In the genomic region with DNA sequence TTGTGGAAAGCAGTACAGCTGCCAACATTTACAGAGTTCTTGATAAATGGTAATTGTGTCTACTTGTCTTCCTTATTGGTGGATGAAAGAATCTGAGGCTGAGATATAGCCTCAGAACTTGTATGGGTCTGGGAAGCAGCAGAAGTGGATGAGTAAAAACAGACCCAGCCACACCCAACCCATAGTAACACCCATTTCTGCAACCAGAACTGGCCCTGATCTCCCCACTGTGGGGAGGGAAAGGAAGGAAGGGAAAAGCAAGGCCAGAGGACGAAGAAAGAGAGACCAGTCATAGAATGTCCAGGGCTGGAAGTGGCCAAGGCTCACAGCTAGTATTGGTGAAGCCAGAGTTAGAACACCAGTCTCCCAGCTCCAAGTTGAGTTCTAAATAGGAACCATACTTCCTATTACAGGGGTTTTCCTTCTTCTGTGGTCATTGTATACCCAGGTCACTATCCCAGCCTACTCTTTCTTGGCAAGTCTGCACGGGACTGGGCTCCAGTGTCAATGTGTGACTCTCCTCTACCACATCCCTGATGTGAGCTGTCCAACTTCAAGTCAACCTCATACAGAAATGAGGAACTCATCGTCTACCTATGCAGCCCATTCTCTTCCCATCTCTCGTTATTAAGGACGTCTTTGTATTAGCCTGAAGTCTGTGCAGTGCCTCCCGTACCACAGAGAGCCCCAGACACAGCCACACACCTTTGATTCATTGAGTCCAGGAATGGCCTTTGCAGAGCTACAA, we compare ENCODE assay signal across 21 cellular contexts. TPM values are rescaled to one million over a fixed set of nuclear protein-coding genes. Genes with fewer than 3 reads are reported as not detected.
DNase-seq lines count a peak whose midpoint lies in the region; ATAC-seq and TF ChIP-seq lines count a peak whose summit lies in the region.
"Had no signal": no experiment of that assay in that cellular context is flagged by ENCODE, and none has a peak within 500 bp of the region (broad histone marks: within the 10 kb centered on the region; RNA-seq: fewer than 3 reads in every experiment).

No MANE protein-coding gene starts in this region.

- no peak overlapping the region for H3K4me2 ChIP-seq in SU-DHL-6 (ENCODE audit: low read depth, low read length, poor library complexity, severe bottlenecking)

- DNase-seq in activated T-cell treated with anti-CD3 and anti-CD28 coated beads, Interleukin-2, amount 50 U/mL, for 72 hours: no peak
- DNase-seq in activated T-cell treated with anti-CD3 and anti-CD28 coated beads, Interleukin-2, amount 50 U/mL, for 1 hour: no peak
- DNase-seq in activated naive CD8-positive, alpha-beta T cell treated with anti-CD3 and anti-CD28 coated beads, Interleukin-2, amount 50 U/mL, for 24 hours: no peak
- DNase-seq in stimulated activated naive CD8-positive, alpha-beta T cell treated with anti-CD3 and anti-CD28 coated beads, Interleukin-15, amount 100 ng/mL, for 72 hours: no peak
- DNase-seq in NCI-H1417 (lab: John Stamatoyannopoulos, UW): no peak
- DNase-seq: dermis blood vessel endothelial cell, erythroblast, H9, left colon, NCI-H1930, NCI-H446, retina, tibial artery had no signal

- H3K79me2 ChIP-seq in SU-DHL-6 (ENCODE audit: insufficient read depth, low read length): no peaks in the 10 kb centered on the region

- no peaks in the 10 kb centered on the region for H3K27me3 Mint-ChIP-seq in activated T-cell treated with anti-CD3 and anti-CD28 coated beads, Interleukin-2, amount 50 U/mL, for 72 hours (ENCODE audit: low read depth)
- H3K27me3 Mint-ChIP-seq in activated naive CD8-positive, alpha-beta T cell treated with anti-CD3 and anti-CD28 coated beads, Interleukin-2, amount 50 U/mL, for 24 hours: no peaks in the 10 kb centered on the region
- no peaks in the 10 kb centered on the region for H3K27me3 Mint-ChIP-seq in stimulated activated naive CD8-positive, alpha-beta T cell treated with anti-CD3 and anti-CD28 coated beads, Interleukin-15, amount 100 ng/mL, for 72 hours

- no peaks in the 10 kb centered on the region for H3K27me3 ChIP-seq in SU-DHL-6 (ENCODE audit: low read length)
- H3K27me3 ChIP-seq: tibial artery had no signal

- no peaks in the 10 kb centered on the region for H3K9me2 ChIP-seq in SU-DHL-6 (replicated peaks; ENCODE audit: insufficient read depth, low read length)

- no peak overlapping the region for H3K4me3 ChIP-seq in SU-DHL-6 (ENCODE audit: insufficient read depth, low read length, poor library complexity, severe bottlenecking)
- H3K4me3 ChIP-seq: tibial artery had no signal

- H3K27ac Mint-ChIP-seq in activated T-cell treated with anti-CD3 and anti-CD28 coated beads, Interleukin-2, amount 50 U/mL, for 72 hours: peak overlapping the region; percentile 86
- peak overlapping the region; percentile 99 for H3K27ac Mint-ChIP-seq in activated naive CD8-positive, alpha-beta T cell treated with anti-CD3 and anti-CD28 coated beads, Interleukin-2, amount 50 U/mL, for 24 hours
- peak overlapping the region; percentile 92 for H3K27ac Mint-ChIP-seq in stimulated activated naive CD8-positive, alpha-beta T cell treated with anti-CD3 and anti-CD28 coated beads, Interleukin-15, amount 100 ng/mL, for 72 hours
- H3K27ac Mint-ChIP-seq: mesothelial cell of epicardium had no signal

- TF ChIP-seq CTCF in SU-DHL-6 (IDR thresholded peaks at IDR 0.05; ENCODE audit: insufficient read depth, low read length, poor library complexity, severe bottlenecking): no peak

- H3K9me3 ChIP-seq in SU-DHL-6 (ENCODE audit: insufficient read depth, low read length): no peaks in the 10 kb centered on the region
- H3K9me3 ChIP-seq: tibial artery had no signal

- no peak overlapping the region for H3K27ac ChIP-seq in SU-DHL-6 (ENCODE audit: low read depth, low read length)
- H3K27ac ChIP-seq: tibial artery, WERI-Rb-1 had no signal

- H4K20me1 ChIP-seq in SU-DHL-6 (ENCODE audit: low read depth, low read length): no peaks in the 10 kb centered on the region

- H3K4me1 Mint-ChIP-seq in activated T-cell treated with anti-CD3 and anti-CD28 coated beads, Interleukin-2, amount 50 U/mL, for 72 hours (ENCODE audit: low read depth): peaks cover 100% of the 10 kb centered on the region
- peaks cover 99% of the 10 kb centered on the region for H3K4me1 Mint-ChIP-seq in activated naive CD8-positive, alpha-beta T cell treated with anti-CD3 and anti-CD28 coated beads, Interleukin-2, amount 50 U/mL, for 24 hours
- peaks cover 97% of the 10 kb centered on the region for H3K4me1 Mint-ChIP-seq in stimulated activated naive CD8-positive, alpha-beta T cell treated with anti-CD3 and anti-CD28 coated beads, Interleukin-15, amount 100 ng/mL, for 72 hours
- H3K4me1 Mint-ChIP-seq: mesothelial cell of epicardium had no signal

- peaks cover 0 to 3% of the 10 kb centered on the region in 2 donors for H3K9me3 Mint-ChIP-seq in activated T-cell treated with anti-CD3 and anti-CD28 coated beads, Interleukin-2, amount 50 U/mL, for 72 hours
- H3K9me3 Mint-ChIP-seq in activated naive CD8-positive, alpha-beta T cell treated with anti-CD3 and anti-CD28 coated beads, Interleukin-2, amount 50 U/mL, for 24 hours: peaks cover 6% of the 10 kb centered on the region
- H3K9me3 Mint-ChIP-seq in stimulated activated naive CD8-positive, alpha-beta T cell treated with anti-CD3 and anti-CD28 coated beads, Interleukin-15, amount 100 ng/mL, for 72 hours: no peaks in the 10 kb centered on the region
- H3K9me3 Mint-ChIP-seq: H9, IgD-negative memory B cell, mesothelial cell of epicardium had no signal

- H3K36me3 Mint-ChIP-seq in activated T-cell treated with anti-CD3 and anti-CD28 coated beads, Interleukin-2, amount 50 U/mL, for 72 hours (ENCODE audit: insufficient read depth in 2 of 2): peaks cover 44 to 77% of the 10 kb centered on the region in 2 donors
- peaks cover 93% of the 10 kb centered on the region for H3K36me3 Mint-ChIP-seq in activated naive CD8-positive, alpha-beta T cell treated with anti-CD3 and anti-CD28 coated beads, Interleukin-2, amount 50 U/mL, for 24 hours (ENCODE audit: low read depth)
- H3K36me3 Mint-ChIP-seq: mesothelial cell of epicardium had no signal

- no peaks in the 10 kb centered on the region for H3F3A ChIP-seq in SU-DHL-6 (ENCODE audit: insufficient read depth)

- H3K36me3 ChIP-seq in SU-DHL-6 (ENCODE audit: low read length): no peaks in the 10 kb centered on the region
- H3K36me3 ChIP-seq: tibial artery, WERI-Rb-1 had no signal

- no peak overlapping the region for H3K9ac ChIP-seq in SU-DHL-6 (ENCODE audit: low read length)

- H3K4me3 Mint-ChIP-seq in activated T-cell treated with anti-CD3 and anti-CD28 coated beads, Interleukin-2, amount 50 U/mL, for 72 hours: peak overlapping the region; percentile 67 to 70
- H3K4me3 Mint-ChIP-seq in activated naive CD8-positive, alpha-beta T cell treated with anti-CD3 and anti-CD28 coated beads, Interleukin-2, amount 50 U/mL, for 24 hours: peak overlapping the region; percentile 72
- H3K4me3 Mint-ChIP-seq in stimulated activated naive CD8-positive, alpha-beta T cell treated with anti-CD3 and anti-CD28 coated beads, Interleukin-15, amount 100 ng/mL, for 72 hours: peak overlapping the region; percentile 70
- H3K4me3 Mint-ChIP-seq: H9, mesothelial cell of epicardium had no signal

- peak overlapping the region; percentile 30 for H2AFZ ChIP-seq in SU-DHL-6 (ENCODE audit: low read depth, low read length, severe bottlenecking)

- ATAC-seq in activated T-cell treated with anti-CD3 and anti-CD28 coated beads, Interleukin-2, amount 50 U/mL, for 72 hours (replicated peaks in 1 of 2): no peak
- peak; percentile 2 for ATAC-seq in activated naive CD8-positive, alpha-beta T cell treated with anti-CD3 and anti-CD28 coated beads, Interleukin-2, amount 50 U/mL, for 24 hours
- no peak for ATAC-seq in stimulated activated naive CD8-positive, alpha-beta T cell treated with anti-CD3 and anti-CD28 coated beads, Interleukin-15, amount 100 ng/mL, for 72 hours
- ATAC-seq in GM19452 (IDR thresholded peaks at IDR 0.05; ENCODE audit: unreplicated experiment): no peak
- no peak for ATAC-seq in HG03097 (IDR thresholded peaks at IDR 0.05; ENCODE audit: low FRiP score, unreplicated experiment)
- ATAC-seq: left colon, Right ventricle myocardium inferior had no signal

RNA-seq across cellular contexts. Expression of gene ITK, which starts 35.9 kb away (rescaled TPM):
- 100 to 1,000 TPM; 289 to 314 TPM for total RNA-seq in activated T-cell treated with anti-CD3 and anti-CD28 coated beads, Interleukin-2, amount 50 U/mL, for 72 hours
- total RNA-seq: bronchial epithelial cell, dermis blood vessel endothelial cell had no signal

RNA-seq across cellular contexts. Expression of gene CYFIP2, which starts 49.4 kb away (rescaled TPM):
- 100 to 1,000 TPM; 235 to 288 TPM for total RNA-seq in activated T-cell treated with anti-CD3 and anti-CD28 coated beads, Interleukin-2, amount 50 U/mL, for 72 hours

RNA-seq across cellular contexts. Expression of gene GARIN3, which starts 50.5 kb away (rescaled TPM):
- total RNA-seq in activated T-cell treated with anti-CD3 and anti-CD28 coated beads, Interleukin-2, amount 50 U/mL, for 72 hours: under 1 TPM; 0.22 to 0.39 TPM
- total RNA-seq: bronchial epithelial cell, dermis blood vessel endothelial cell, H9, left colon, mesothelial cell of epicardium, Right ventricle myocardium inferior had no signal
